ENCODE assay signal across 10 cellular contexts in genomic region chr12:124564232-124564958, GRCh38. TPM values are rescaled to one million over a fixed set of nuclear protein-coding genes. Genes with fewer than 3 reads are reported as not detected.
DNase-seq lines count a peak whose midpoint lies in the region; ATAC-seq and TF ChIP-seq lines count a peak whose summit lies in the region.
"Had no signal": no experiment of that assay in that cellular context is flagged by ENCODE, and none has a peak within 500 bp of the region (broad histone marks: within the 10 kb centered on the region; RNA-seq: fewer than 3 reads in every experiment).

No MANE protein-coding gene starts in this region.

- H3K9ac ChIP-seq in mesenchymal stem cell (ENCODE audit: low read length), result no peak overlapping the region
- H3K9ac ChIP-seq: KMS-11 had no signal

- no peaks in the 10 kb centered on the region for H3K9me3 ChIP-seq in right cardiac atrium (ENCODE audit: control insufficient read depth, low read length)
- H3K9me3 ChIP-seq in ascending aorta, result no peaks in the 10 kb centered on the region
- no peaks in the 10 kb centered on the region for H3K9me3 ChIP-seq in mesenchymal stem cell (ENCODE audit: control insufficient read depth, low read length)
- no peaks in the 10 kb centered on the region for H3K9me3 ChIP-seq in uterus

- ATAC-seq in right cardiac atrium, result no peak
- ATAC-seq in Right ventricle myocardium superior (ENCODE audit: poor library complexity), result no peak
- ATAC-seq in HG03025 (IDR thresholded peaks at IDR 0.05; ENCODE audit: low FRiP score, unreplicated experiment), result no peak

- 33% methylated on average over 19 of the region's 19 CpGs for WGBS in right cardiac atrium
- 24% methylated on average over 9 of the region's 19 CpGs for WGBS in mesenchymal stem cell

- H3K4ac ChIP-seq in mesenchymal stem cell (ENCODE audit: low read depth in 1 of 2, low read length in 2 of 2), result no peak overlapping the region

- peak overlapping the region; percentile 30 to 83 for H3K18ac ChIP-seq in mesenchymal stem cell (ENCODE audit: low read depth in 1 of 2, low read length in 2 of 2)

- peak overlapping the region; percentile 10 for H3K27ac ChIP-seq in right cardiac atrium (ENCODE audit: low read length)
- H3K27ac ChIP-seq in ascending aorta, result peak overlapping the region; percentile 94 to 98
- peak overlapping the region; percentile 9 for H3K27ac ChIP-seq in mesenchymal stem cell (ENCODE audit: low read length, poor library complexity, severe bottlenecking)
- H3K27ac ChIP-seq in uterus, result peak overlapping the region; percentile 32 to 39
- H3K27ac ChIP-seq: KMS-11 had no signal

- TF ChIP-seq CTCF in ascending aorta (IDR thresholded peaks at IDR 0.05) (no peak), uterus (IDR thresholded peaks at IDR 0.05) (no peak)

- H2BK15ac ChIP-seq in mesenchymal stem cell (ENCODE audit: low read depth, poor library complexity, severe bottlenecking), result no peak overlapping the region

- H3K4me1 ChIP-seq in right cardiac atrium (ENCODE audit: control insufficient read depth, insufficient read depth, low read length), result peaks cover 10% of the 10 kb centered on the region
- H3K4me1 ChIP-seq in ascending aorta, result peaks cover 16 to 45% of the 10 kb centered on the region in 2 donors
- peaks cover 45% of the 10 kb centered on the region for H3K4me1 ChIP-seq in mesenchymal stem cell (ENCODE audit: control insufficient read depth, insufficient read depth, low read depth, low read length)
- peaks cover 0 to 20% of the 10 kb centered on the region in 2 donors for H3K4me1 ChIP-seq in uterus

- H2AK5ac ChIP-seq in mesenchymal stem cell (ENCODE audit: low read length, severe bottlenecking), result no peak overlapping the region

- peak overlapping the region; percentile 41 for H4K91ac ChIP-seq in mesenchymal stem cell (ENCODE audit: low read length)

- H2AFZ ChIP-seq in mesenchymal stem cell (ENCODE audit: low read depth, low read length), result no peak overlapping the region

- intact Hi-C loops in right cardiac atrium (cut with DNase I) (loop anchor here (5.0 to 10.0 kb wide), 5 partner anchors 37 to 200 kb away; no protein-coding TSS in a partner anchor), Right ventricle myocardium superior (cut with DNase I) (no loop called here), ascending aorta (cut with DNase I) (no loop called here), uterus (cut with DNase I; ENCODE audit: low total_unique reads) (loop anchor here (10.0 kb wide), 1 partner anchor 200 kb away; no protein-coding TSS in a partner anchor)

- H3K27me3 ChIP-seq in right cardiac atrium (ENCODE audit: control insufficient read depth, insufficient read depth) (no peaks in the 10 kb centered on the region), ascending aorta (no peaks in the 10 kb centered on the region), mesenchymal stem cell (ENCODE audit: control insufficient read depth in 1 of 2, insufficient read depth in 1 of 2, low read length in 2 of 2) (no peaks in the 10 kb centered on the region), uterus (no peaks in the 10 kb centered on the region)

- H3K23ac ChIP-seq in mesenchymal stem cell (ENCODE audit: low read length in 2 of 2), result no peak overlapping the region

- H4K8ac ChIP-seq in mesenchymal stem cell (ENCODE audit: low read length), result no peak overlapping the region

- no peak overlapping the region for H3K14ac ChIP-seq in mesenchymal stem cell (ENCODE audit: low read length in 2 of 2)

- TF ChIP-seq POLR2A in uterus (IDR thresholded peaks at IDR 0.05), result no peak

- peak overlapping the region; percentile 55 for H3K4me2 ChIP-seq in mesenchymal stem cell (ENCODE audit: low read length, poor library complexity, severe bottlenecking)
- H3K4me2 ChIP-seq: KMS-11 had no signal

- H3K4me3 ChIP-seq in right cardiac atrium (ENCODE audit: low read length) (no peak overlapping the region), ascending aorta (peak overlapping the region; percentile 75 to 81), mesenchymal stem cell (ENCODE audit: insufficient read depth in 1 of 2, low read depth in 1 of 2, low read length in 2 of 2) (peak overlapping the region in 1 of 2 experiments; percentile 24), uterus (peak overlapping the region in 1 of 2 donors; percentile 99)

- H2BK5ac ChIP-seq in mesenchymal stem cell (ENCODE audit: low read depth, low read length, poor library complexity, severe bottlenecking), result no peak overlapping the region

- DNase-seq in right cardiac atrium, result no peak
- DNase-seq in Right ventricle myocardium superior, result no peak
- DNase-seq in ascending aorta (ENCODE audit: low spot score in 2 of 2), result no peak
- DNase-seq in mesenchymal stem cell, result peak; percentile 59
- no peak for DNase-seq in uterus
- no peak for DNase-seq in epidermal melanocyte (ENCODE audit: insufficient read length, low spot score)
- no peak for DNase-seq in SW480 (ENCODE audit: low spot score)
- DNase-seq: central memory CD4-positive, alpha-beta T cell had no signal

- no peak overlapping the region for H2BK12ac ChIP-seq in mesenchymal stem cell (ENCODE audit: low read length in 2 of 2)

- no peaks in the 10 kb centered on the region for H3K79me1 ChIP-seq in mesenchymal stem cell (replicated peaks; ENCODE audit: low read length, poor library complexity, severe bottlenecking)

- no peaks in the 10 kb centered on the region for H3K36me3 ChIP-seq in ascending aorta
- peaks cover 0 to 13% of the 10 kb centered on the region in 2 experiments for H3K36me3 ChIP-seq in mesenchymal stem cell (ENCODE audit: control insufficient read depth in 1 of 2, insufficient read depth in 2 of 2, low read depth in 1 of 2, low read length in 2 of 2)
- no peaks in the 10 kb centered on the region for H3K36me3 ChIP-seq in uterus

- no peak overlapping the region for H2BK120ac ChIP-seq in mesenchymal stem cell (ENCODE audit: low read depth, low read length)

RNA-seq across cellular contexts. Expression of gene NCOR2, which starts 3.0 kb away (rescaled TPM):
- total RNA-seq in right cardiac atrium (100 to 1,000 TPM; 137 to 166 (median 146) TPM), Right ventricle myocardium superior (133 TPM), ascending aorta (134 TPM), uterus (100 to 1,000 TPM in 2 of 4 donors, 10 to 100 TPM in 2; 65.1 to 436 (median 102) TPM)
- polyA plus RNA-seq in right cardiac atrium, result 66.4 TPM
- 120 TPM for polyA plus RNA-seq in mesenchymal stem cell (2013, experiment 1 of 2)
- 113 TPM for polyA plus RNA-seq in mesenchymal stem cell (2013, experiment 2 of 2)

Comparison
In these comparisons a context has a peak if more than half of its experiments do, and no peak if none do; other contexts are left out.
1. intact Hi-C loops: an anchor here in right cardiac atrium (5.0 to 10.0 kb wide) and uterus (10.0 kb wide); none called in Right ventricle myocardium superior and ascending aorta.
2. H3K27ac ChIP-seq: peak in every context shown above with its lines; median percentile 96 in ascending aorta; 36 in uterus; 10 in right cardiac atrium; 9 in mesenchymal stem cell.